Comparison of ENCODE assay signal across 1 cellular context in the genomic region with DNA sequence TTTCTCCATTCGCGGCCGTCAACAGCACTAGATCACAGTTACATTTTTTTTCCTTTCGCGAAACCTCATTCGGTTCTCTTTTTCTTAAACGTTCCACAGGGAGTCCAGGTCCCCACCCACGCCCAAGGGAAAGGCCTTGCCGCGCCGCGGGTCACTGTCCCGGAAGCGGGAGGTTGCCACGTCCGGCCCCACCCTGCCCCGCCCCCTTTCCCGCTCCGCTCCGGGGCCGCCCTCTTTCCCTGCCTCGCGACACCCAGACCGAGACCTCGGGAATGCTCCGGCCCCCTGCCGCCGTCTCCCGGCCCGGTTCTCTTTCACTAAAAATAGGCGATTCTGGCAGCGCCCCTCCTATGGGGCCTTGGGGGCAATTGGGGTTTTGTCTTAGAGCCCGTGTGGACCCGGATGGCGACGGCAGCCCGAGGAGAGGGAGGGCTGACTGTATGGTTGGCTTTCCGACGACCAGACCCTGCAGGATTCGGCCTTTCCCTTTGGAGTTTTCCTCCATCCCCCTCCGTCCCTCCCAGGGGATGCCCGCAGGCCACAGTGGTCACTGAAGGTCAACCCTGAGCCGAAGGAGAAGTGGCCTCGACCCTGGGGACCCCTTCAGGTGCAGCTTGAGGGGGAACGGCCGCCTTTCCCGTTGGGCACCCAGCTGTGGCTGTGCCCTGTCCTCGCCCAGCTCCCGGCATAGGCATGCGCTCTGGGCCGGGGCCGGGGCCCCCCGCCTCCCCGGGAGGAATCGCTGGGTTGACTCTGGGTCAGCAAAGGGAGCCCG.
TF ChIP-seq lines count a peak whose summit lies in the region.

No MANE protein-coding gene starts in this region.

TF ChIP-seq in HepG2, 621 proteins besides CTCF, POLR2A, EP300 and RAD21 (continued from another document):
- TF ChIP-seq ARID4A (CRISPR knock-in tag; IDR thresholded peaks at IDR 0.05; ENCODE audit: borderline replicate concordance), result peak; percentile 72; the same call in 1 of the 2 replicates
- TF ChIP-seq, protein P1, sequence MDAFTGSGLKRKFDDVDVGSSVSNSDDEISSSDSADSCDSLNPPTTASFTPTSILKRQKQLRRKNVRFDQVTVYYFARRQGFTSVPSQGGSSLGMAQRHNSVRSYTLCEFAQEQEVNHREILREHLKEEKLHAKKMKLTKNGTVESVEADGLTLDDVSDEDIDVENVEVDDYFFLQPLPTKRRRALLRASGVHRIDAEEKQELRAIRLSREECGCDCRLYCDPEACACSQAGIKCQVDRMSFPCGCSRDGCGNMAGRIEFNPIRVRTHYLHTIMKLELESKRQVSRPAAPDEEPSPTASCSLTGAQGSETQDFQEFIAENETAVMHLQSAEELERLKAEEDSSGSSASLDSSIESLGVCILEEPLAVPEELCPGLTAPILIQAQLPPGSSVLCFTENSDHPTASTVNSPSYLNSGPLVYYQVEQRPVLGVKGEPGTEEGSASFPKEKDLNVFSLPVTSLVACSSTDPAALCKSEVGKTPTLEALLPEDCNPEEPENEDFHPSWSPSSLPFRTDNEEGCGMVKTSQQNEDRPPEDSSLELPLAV (CRISPR knock-in tag; conservative IDR thresholded peaks at IDR 0.05; ENCODE audit: low read depth), result no peak
- TF ChIP-seq ZNF772 (CRISPR knock-in tag; IDR thresholded peaks at IDR 0.05), result no peak; the same call in 1 of the 2 replicates
- no peak for TF ChIP-seq HES4 (CRISPR knock-in tag; IDR thresholded peaks at IDR 0.05; ENCODE audit: borderline replicate concordance)
- peak; percentile 32; the same call in 1 of the 2 replicates for TF ChIP-seq ERF (CRISPR knock-in tag; IDR thresholded peaks at IDR 0.05)
